1 cellular context compared by ENCODE assay signal in the genomic region with DNA sequence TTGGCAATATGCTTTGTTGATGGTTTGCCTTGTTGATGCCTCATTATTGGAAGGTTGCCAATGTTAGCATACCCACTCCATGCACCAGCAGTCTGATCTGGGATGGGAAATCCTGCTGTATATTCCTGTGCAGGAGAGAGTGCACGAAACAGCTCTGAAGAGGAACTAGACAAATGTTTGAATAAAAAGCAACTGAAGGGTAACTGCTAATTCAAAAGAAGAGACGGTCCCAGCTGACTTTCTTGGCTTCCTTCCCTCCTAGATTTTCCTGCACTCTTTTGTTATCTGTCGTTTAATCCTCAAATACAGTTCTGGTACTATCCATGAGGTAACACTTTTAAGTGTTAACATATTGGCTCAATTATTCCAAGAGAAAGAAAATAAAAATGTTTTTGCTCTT.
TF ChIP-seq lines count a peak whose summit lies in the region.

No MANE protein-coding gene starts in this region.

TF ChIP-seq in GM23338, 12 proteins besides CTCF, POLR2A, EP300 and RAD21:
- TF ChIP-seq, protein P1, sequence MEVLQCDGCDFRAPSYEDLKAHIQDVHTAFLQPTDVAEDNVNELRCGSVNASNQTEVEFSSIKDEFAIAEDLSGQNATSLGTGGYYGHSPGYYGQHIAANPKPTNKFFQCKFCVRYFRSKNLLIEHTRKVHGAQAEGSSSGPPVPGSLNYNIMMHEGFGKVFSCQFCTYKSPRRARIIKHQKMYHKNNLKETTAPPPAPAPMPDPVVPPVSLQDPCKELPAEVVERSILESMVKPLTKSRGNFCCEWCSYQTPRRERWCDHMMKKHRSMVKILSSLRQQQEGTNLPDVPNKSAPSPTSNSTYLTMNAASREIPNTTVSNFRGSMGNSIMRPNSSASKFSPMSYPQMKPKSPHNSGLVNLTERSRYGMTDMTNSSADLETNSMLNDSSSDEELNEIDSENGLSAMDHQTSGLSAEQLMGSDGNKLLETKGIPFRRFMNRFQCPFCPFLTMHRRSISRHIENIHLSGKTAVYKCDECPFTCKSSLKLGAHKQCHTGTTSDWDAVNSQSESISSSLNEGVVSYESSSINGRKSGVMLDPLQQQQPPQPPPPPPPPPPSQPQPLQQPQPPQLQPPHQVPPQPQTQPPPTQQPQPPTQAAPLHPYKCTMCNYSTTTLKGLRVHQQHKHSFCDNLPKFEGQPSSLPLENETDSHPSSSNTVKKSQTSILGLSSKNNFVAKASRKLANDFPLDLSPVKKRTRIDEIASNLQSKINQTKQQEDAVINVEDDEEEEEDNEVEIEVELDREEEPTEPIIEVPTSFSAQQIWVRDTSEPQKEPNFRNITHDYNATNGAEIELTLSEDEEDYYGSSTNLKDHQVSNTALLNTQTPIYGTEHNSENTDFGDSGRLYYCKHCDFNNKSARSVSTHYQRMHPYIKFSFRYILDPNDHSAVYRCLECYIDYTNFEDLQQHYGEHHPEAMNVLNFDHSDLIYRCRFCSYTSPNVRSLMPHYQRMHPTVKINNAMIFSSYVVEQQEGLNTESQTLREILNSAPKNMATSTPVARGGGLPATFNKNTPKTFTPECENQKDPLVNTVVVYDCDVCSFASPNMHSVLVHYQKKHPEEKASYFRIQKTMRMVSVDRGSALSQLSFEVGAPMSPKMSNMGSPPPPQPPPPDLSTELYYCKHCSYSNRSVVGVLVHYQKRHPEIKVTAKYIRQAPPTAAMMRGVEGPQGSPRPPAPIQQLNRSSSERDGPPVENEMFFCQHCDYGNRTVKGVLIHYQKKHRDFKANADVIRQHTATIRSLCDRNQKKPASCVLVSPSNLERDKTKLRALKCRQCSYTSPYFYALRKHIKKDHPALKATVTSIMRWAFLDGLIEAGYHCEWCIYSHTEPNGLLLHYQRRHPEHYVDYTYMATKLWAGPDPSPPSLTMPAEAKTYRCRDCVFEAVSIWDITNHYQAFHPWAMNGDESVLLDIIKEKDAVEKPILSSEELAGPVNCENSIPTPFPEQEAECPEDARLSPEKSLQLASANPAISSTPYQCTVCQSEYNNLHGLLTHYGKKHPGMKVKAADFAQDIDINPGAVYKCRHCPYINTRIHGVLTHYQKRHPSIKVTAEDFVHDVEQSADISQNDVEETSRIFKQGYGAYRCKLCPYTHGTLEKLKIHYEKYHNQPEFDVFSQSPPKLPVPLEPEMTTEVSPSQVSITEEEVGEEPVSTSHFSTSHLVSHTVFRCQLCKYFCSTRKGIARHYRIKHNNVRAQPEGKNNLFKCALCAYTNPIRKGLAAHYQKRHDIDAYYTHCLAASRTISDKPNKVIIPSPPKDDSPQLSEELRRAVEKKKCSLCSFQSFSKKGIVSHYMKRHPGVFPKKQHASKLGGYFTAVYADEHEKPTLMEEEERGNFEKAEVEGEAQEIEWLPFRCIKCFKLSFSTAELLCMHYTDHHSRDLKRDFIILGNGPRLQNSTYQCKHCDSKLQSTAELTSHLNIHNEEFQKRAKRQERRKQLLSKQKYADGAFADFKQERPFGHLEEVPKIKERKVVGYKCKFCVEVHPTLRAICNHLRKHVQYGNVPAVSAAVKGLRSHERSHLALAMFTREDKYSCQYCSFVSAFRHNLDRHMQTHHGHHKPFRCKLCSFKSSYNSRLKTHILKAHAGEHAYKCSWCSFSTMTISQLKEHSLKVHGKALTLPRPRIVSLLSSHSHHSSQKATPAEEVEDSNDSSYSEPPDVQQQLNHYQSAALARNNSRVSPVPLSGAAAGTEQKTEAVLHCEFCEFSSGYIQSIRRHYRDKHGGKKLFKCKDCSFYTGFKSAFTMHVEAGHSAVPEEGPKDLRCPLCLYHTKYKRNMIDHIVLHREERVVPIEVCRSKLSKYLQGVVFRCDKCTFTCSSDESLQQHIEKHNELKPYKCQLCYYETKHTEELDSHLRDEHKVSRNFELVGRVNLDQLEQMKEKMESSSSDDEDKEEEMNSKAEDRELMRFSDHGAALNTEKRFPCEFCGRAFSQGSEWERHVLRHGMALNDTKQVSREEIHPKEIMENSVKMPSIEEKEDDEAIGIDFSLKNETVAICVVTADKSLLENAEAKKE (CRISPR knock-in tag; IDR thresholded peaks at IDR 0.05): no peak
- no peak for TF ChIP-seq STAT1 (IDR thresholded peaks at IDR 0.05; ENCODE audit: unreplicated experiment)
- no peak for TF ChIP-seq JUNB (IDR thresholded peaks at IDR 0.05; ENCODE audit: unreplicated experiment)
- TF ChIP-seq NANOG (IDR thresholded peaks at IDR 0.05; ENCODE audit: borderline replicate concordance): no peak
- TF ChIP-seq, protein P2, sequence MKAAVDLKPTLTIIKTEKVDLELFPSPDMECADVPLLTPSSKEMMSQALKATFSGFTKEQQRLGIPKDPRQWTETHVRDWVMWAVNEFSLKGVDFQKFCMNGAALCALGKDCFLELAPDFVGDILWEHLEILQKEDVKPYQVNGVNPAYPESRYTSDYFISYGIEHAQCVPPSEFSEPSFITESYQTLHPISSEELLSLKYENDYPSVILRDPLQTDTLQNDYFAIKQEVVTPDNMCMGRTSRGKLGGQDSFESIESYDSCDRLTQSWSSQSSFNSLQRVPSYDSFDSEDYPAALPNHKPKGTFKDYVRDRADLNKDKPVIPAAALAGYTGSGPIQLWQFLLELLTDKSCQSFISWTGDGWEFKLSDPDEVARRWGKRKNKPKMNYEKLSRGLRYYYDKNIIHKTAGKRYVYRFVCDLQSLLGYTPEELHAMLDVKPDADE (IDR thresholded peaks at IDR 0.05): no peak
- no peak for TF ChIP-seq ZNF114 (CRISPR knock-in tag; IDR thresholded peaks at IDR 0.05)
